8 cellular contexts compared by ENCODE assay signal in genomic region chr15:101723161-101723873, GRCh38. TPM values are rescaled to one million over a fixed set of nuclear protein-coding genes. Genes with fewer than 3 reads are reported as not detected.
DNase-seq lines count a peak whose midpoint lies in the region; ATAC-seq, FAIRE-seq and TF ChIP-seq lines count a peak whose summit lies in the region.

No MANE protein-coding gene starts in this region.

- CTCF ChIA-PET in Panc1 (lab: Charles Lee): no interaction called here

- peak overlapping the region; percentile 67 to 85 for H3K9ac ChIP-seq in kidney (ENCODE audit: low read length in 2 of 2)

- intact Hi-C loops in Panc1 (cut with micrococcal nuclease; ENCODE audit: unreplicated experiment) (no loop called here), kidney (cut with DNase I) (no loop called here)

- H3K4me3 ChIP-seq in Panc1 (ENCODE audit: low read depth in 2 of 2, low read length in 2 of 2) (peak overlapping the region; percentile 66 to 77), kidney (ENCODE audit: low read length in 2 of 2) (peak overlapping the region; percentile 66 to 79)

- BruUV-seq in Panc1 (replicated peaks; lab: Mats Ljungman, UMichigan): TSS peak; percentile 38

- ATAC-seq in GM18508 (IDR thresholded peaks at IDR 0.05; ENCODE audit: insufficient read depth, unreplicated experiment) (peak; percentile 49), HG03095 (IDR thresholded peaks at IDR 0.05; ENCODE audit: unreplicated experiment) (peak; percentile 43), Panc1 (no peak), HG02571 (IDR thresholded peaks at IDR 0.05; ENCODE audit: unreplicated experiment) (no peak)

- peaks cover 5% of the 10 kb centered on the region for H3K36me3 ChIP-seq in Panc1 (ENCODE audit: control insufficient read depth, insufficient read depth, low read length)
- peaks cover 10 to 19% of the 10 kb centered on the region in 2 donors for H3K36me3 ChIP-seq in kidney (ENCODE audit: control insufficient read depth in 1 of 2, insufficient read depth in 2 of 2, low read length in 2 of 2)

- H3K27ac ChIP-seq in Panc1 (ENCODE audit: low read length) (peak overlapping the region; percentile 73), angular gyrus (ENCODE audit: low read depth, low read length) (peak overlapping the region; percentile 75), kidney (ENCODE audit: low read depth in 2 of 2, low read length in 2 of 2) (peak overlapping the region in 1 of 2 donors; percentile 87)

- no peaks in the 10 kb centered on the region for H3K27me3 ChIP-seq in Panc1 (ENCODE audit: control insufficient read depth, insufficient read depth, low read length)

- POLR2A ChIA-PET in Panc1 (lab: Charles Lee): interaction anchor here (0.7 kb wide), 1 partner anchor 135 kb away, joined by 6 read pairs; no protein-coding TSS in a partner anchor

- H3K9me3 ChIP-seq in Panc1 (ENCODE audit: control insufficient read depth, insufficient read depth, low read depth, low read length) (no peaks in the 10 kb centered on the region), kidney (ENCODE audit: control insufficient read depth in 1 of 2, low read length in 2 of 2) (no peaks in the 10 kb centered on the region)

- TF ChIP-seq CTCF in Panc1 (IDR thresholded peaks at IDR 0.05) (no peak), kidney (IDR thresholded peaks at IDR 0.05; ENCODE audit: borderline replicate concordance, extremely low read depth, insufficient read depth) (no peak)

- in situ Hi-C loops in Panc1 (cut with HindIII; ENCODE audit: low pct_unique_long_range_greater_than_20kb, low sequenced_read_pairs): no loop called here

- no peak for FAIRE-seq in kidney (lab: Jason Lieb, UNC)

- H3K4me1 ChIP-seq in Panc1 (ENCODE audit: control insufficient read depth, insufficient read depth, low read length): peaks cover 10% of the 10 kb centered on the region
- H3K4me1 ChIP-seq in kidney (ENCODE audit: control insufficient read depth in 1 of 2, insufficient read depth in 1 of 2, low read depth in 1 of 2, low read length in 2 of 2): peaks cover 0 to 4% of the 10 kb centered on the region in 2 donors

- DNase-seq in AG08396 (ENCODE audit: low spot score) (peak; percentile 61), Panc1 (ENCODE audit: low read depth, low spot score) (no peak), kidney (no peak)
- peak; percentile 16 to 51 for DNase-seq in stimulated activated CD8-positive, alpha-beta memory T cell treated with anti-CD3 and anti-CD28 coated beads, Interleukin-15, amount 100 ng/mL, for 48 hours (ENCODE audit: low read depth in 2 of 2)

RNA-seq across cellular contexts. Expression of gene TARS3, which starts 1.0 kb away (rescaled TPM):
- total RNA-seq in Panc1 (2021; ENCODE audit: unreplicated experiment) (12.4 TPM), kidney (13.8 TPM)
- polyA plus RNA-seq in Panc1 (2012; ENCODE audit: insufficient read length): 7.8 TPM
- polyA plus RNA-seq in kidney (ENCODE audit: insufficient read depth, low read depth, low replicate concordance): 7.8 TPM

Comparison
In these comparisons a context has a peak if more than half of its experiments do, and no peak if none do; other contexts are left out.
1. DNase-seq: peak in AG08396 (single experiment) and stimulated activated CD8-positive, alpha-beta memory T cell treated with anti-CD3 and anti-CD28 coated beads, Interleukin-15, amount 100 ng/mL, for 48 hours (2 of 2); none in Panc1 (single experiment) and kidney (single experiment).
2. ATAC-seq: peak in GM18508 (single experiment) and HG03095 (single experiment); none in Panc1 (single experiment) and HG02571 (single experiment).